Comparison of ENCODE assay signal across 1 cellular context in the genomic region with DNA sequence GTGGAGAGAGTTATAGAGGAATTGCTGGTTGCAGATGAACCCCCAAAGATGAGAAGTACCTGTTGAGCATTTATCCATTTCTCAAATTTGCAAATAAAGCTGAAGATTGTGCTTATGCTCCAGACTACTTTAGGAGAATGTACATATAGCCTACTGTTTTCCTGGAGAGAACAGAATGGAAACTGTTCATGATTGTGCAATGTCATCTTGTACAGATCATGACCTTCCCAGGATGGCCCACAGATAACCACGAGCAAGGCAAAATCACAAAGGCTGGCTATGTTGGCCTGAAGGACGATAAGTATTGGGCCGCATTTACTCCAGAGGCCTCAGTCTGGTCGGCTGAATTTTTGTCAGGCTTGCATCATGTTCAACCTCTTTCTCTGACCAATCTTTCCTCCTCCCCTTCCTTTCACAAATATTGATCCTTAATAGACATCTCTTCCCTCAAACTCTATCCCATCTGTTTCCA.
TF ChIP-seq lines count a peak whose summit lies in the region.

No MANE protein-coding gene starts in this region.

TF ChIP-seq in endothelial cell of umbilical vein, 7 proteins besides CTCF, POLR2A, EP300 and RAD21:
- TF ChIP-seq GATA2 (IDR thresholded peaks at IDR 0.05; ENCODE audit: insufficient read depth, insufficient read length, low read depth, low read length) (peak; percentile 21), EZH2 (IDR thresholded peaks at IDR 0.05; ENCODE audit: borderline replicate concordance, low read depth, low read length, severe bottlenecking) (no peak)
- TF ChIP-seq, protein P1, sequence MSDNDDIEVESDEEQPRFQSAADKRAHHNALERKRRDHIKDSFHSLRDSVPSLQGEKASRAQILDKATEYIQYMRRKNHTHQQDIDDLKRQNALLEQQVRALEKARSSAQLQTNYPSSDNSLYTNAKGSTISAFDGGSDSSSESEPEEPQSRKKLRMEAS (IDR thresholded peaks at IDR 0.05; ENCODE audit: insufficient read depth, insufficient read length), result no peak
